10 cellular contexts compared by ENCODE assay signal in genomic region chr12:106583578-106584103, GRCh38. TPM values are rescaled to one million over a fixed set of nuclear protein-coding genes. Genes with fewer than 3 reads are reported as not detected.
A peak's percentile ranks its signal among the peaks of the same experiment; 100 is the strongest.
DNase-seq lines count a peak whose midpoint lies in the region; ATAC-seq and TF ChIP-seq lines count a peak whose summit lies in the region.
"Had no signal": no experiment of that assay in that cellular context is flagged by ENCODE, and none has a peak within 500 bp of the region (broad histone marks: within the 10 kb centered on the region; RNA-seq: fewer than 3 reads in every experiment).

No MANE protein-coding gene starts in this region.

- TF ChIP-seq POLR2A in stomach (IDR thresholded peaks at IDR 0.05), result no peak

- H3K4me3 ChIP-seq in iPS-11a (ENCODE audit: low read depth, low read length) (peak overlapping the region; percentile 52), stomach (peak overlapping the region; percentile 33 to 51 (median 41))

- no peaks in the 10 kb centered on the region for H3K9me3 ChIP-seq in stomach

- intact Hi-C loops in stomach (cut with DNase I; ENCODE audit: low total_unique reads), result no loop called here

- peaks cover 39% of the 10 kb centered on the region for H3K4me1 Mint-ChIP-seq in activated T-cell treated with anti-CD3 and anti-CD28 coated beads, Interleukin-2, amount 50 U/mL, for 72 hours (ENCODE audit: low read depth)

- H3K27me3 ChIP-seq in stomach, result peaks cover 48 to 100% (median 98%) of the 10 kb centered on the region in 3 donors

- no peak overlapping the region for H3K27ac ChIP-seq in stomach

- H3K36me3 ChIP-seq in stomach, result no peaks in the 10 kb centered on the region

- TF ChIP-seq CTCF in stomach (IDR thresholded peaks at IDR 0.05), result no peak

- H3K9me3 Mint-ChIP-seq in activated T-cell treated with anti-CD3 and anti-CD28 coated beads, Interleukin-2, amount 50 U/mL, for 72 hours, result no peaks in the 10 kb centered on the region
- H3K9me3 Mint-ChIP-seq: activated naive CD4-positive, alpha-beta T cell treated with anti-CD3 and anti-CD28 coated beads, Interleukin-2, amount 50 U/mL, for 72 hours had no signal

- peak overlapping the region; percentile 69 to 89 for H3K4me3 Mint-ChIP-seq in activated T-cell treated with anti-CD3 and anti-CD28 coated beads, Interleukin-2, amount 50 U/mL, for 72 hours

- peak; percentile 61 for DNase-seq in activated CD8-positive, alpha-beta memory T cell treated with anti-CD3 and anti-CD28 coated beads for 24 hours
- no peak for DNase-seq in activated CD8-positive, alpha-beta memory T cell treated with anti-CD3 and anti-CD28 coated beads, Interleukin-2, amount 50 U/mL, for 4 hours
- DNase-seq in activated T-cell treated with anti-CD3 and anti-CD28 coated beads, Interleukin-2, amount 50 U/mL, for 72 hours, result peak; percentile 13 to 31
- no peak for DNase-seq in stomach
- no peak for DNase-seq in cerebellar cortex (ENCODE audit: low spot score)
- DNase-seq in hepatic stellate cell (ENCODE audit: low spot score), result no peak
- no peak for DNase-seq in KBM-7

- in situ Hi-C loops in KBM-7 (cut with MboI; ENCODE audit: low pct_unique_long_range_greater_than_20kb, low sequenced_read_pairs), result no loop called here

- peaks cover 42 to 74% (median 59%) of the 10 kb centered on the region in 4 donors for H3K4me1 ChIP-seq in stomach

- H3K27me3 Mint-ChIP-seq in activated T-cell treated with anti-CD3 and anti-CD28 coated beads, Interleukin-2, amount 50 U/mL, for 72 hours (ENCODE audit: low read depth), result peaks cover 78% of the 10 kb centered on the region

- WGBS in stomach, 5 donors, result 0 to 4% (median 2%) methylated on average over 8 to 50 of the region's 50 CpGs

- no peak overlapping the region for H3K27ac Mint-ChIP-seq in activated T-cell treated with anti-CD3 and anti-CD28 coated beads, Interleukin-2, amount 50 U/mL, for 72 hours
- H3K27ac Mint-ChIP-seq: activated naive CD4-positive, alpha-beta T cell treated with anti-CD3 and anti-CD28 coated beads, Interleukin-2, amount 50 U/mL, for 72 hours had no signal

- peaks cover 0 to 2% of the 10 kb centered on the region in 2 donors for H3K36me3 Mint-ChIP-seq in activated T-cell treated with anti-CD3 and anti-CD28 coated beads, Interleukin-2, amount 50 U/mL, for 72 hours (ENCODE audit: insufficient read depth in 2 of 2)

- ATAC-seq in activated T-cell treated with anti-CD3 and anti-CD28 coated beads, Interleukin-2, amount 50 U/mL, for 72 hours (replicated peaks in 1 of 2), result peak; percentile 46 to 52

- TF ChIP-seq EP300 in stomach (IDR thresholded peaks at IDR 0.05), result no peak

RNA-seq across cellular contexts. Expression of gene RFX4, which starts 0.8 kb away (rescaled TPM):
- total RNA-seq in activated T-cell treated with anti-CD3 and anti-CD28 coated beads, Interleukin-2, amount 50 U/mL, for 72 hours, result not detected
- total RNA-seq in stomach, result not detected
- not detected for polyA plus RNA-seq in stomach
- total RNA-seq: activated naive CD4-positive, alpha-beta T cell treated with anti-CD3 and anti-CD28 coated beads, Interleukin-2, amount 50 U/mL, for 72 hours; LHCN-M2 had no signal

Comparison
In these comparisons a context has a peak if more than half of its experiments do, and no peak if none do; other contexts are left out.
1. DNase-seq: peak in activated CD8-positive, alpha-beta memory T cell treated with anti-CD3 and anti-CD28 coated beads for 24 hours (single experiment) and activated T-cell treated with anti-CD3 and anti-CD28 coated beads, Interleukin-2, amount 50 U/mL, for 72 hours (2 of 2); none in activated CD8-positive, alpha-beta memory T cell treated with anti-CD3 and anti-CD28 coated beads, Interleukin-2, amount 50 U/mL, for 4 hours (single experiment), stomach (single experiment), cerebellar cortex (single experiment), hepatic stellate cell (single experiment) and KBM-7 (single experiment).